ENCODE assay signal across 7 cellular contexts in the genomic region with DNA sequence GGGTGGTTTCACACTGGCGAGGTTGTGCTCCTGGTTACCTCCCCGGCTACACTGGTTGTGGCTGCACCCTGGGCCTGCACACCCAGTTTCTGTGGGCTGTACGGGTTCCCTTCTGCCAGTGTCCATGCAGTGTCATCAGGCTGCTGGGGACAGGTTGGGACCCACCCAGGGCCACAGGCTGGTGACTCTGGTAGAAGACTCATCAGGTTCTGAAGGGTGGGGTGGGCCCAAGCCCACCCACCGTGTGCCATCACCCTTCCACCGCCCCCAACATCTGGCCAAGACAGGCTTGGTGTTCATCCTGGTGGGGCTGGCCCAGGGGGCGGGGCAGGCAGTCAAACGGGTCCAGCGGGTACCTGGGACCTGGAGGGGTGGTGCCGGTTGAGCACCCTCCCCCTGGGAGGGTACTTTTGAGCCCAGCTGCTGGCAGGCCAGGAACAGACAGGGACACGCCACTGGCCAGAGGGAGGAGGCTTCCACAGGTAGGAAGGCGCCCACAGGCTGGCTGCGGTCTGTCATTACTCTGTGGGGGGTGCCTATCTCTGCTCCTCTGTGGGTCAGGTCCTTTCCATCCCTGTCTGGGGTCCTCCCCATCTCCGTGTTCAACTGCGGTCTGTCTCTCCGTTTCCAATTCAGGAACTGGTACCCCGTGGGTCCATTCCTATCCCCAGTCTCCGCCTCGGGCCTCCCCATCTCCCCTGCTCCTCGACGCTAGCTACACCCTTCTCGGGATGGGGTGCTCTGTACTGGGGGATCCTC. TPM values are rescaled to one million over a fixed set of nuclear protein-coding genes. Genes with fewer than 3 reads are reported as not detected.
DNase-seq lines count a peak whose midpoint lies in the region; ATAC-seq and TF ChIP-seq lines count a peak whose summit lies in the region.

A gene (plus strand): TSS at position 437 of the 759 bp plus-strand sequence. CDS start 434 bp downstream, outside the sequence.

- H3K36me3 ChIP-seq in endodermal cell (ENCODE audit: control insufficient read depth, insufficient read depth, low read length) (peaks cover 46% of the 10 kb centered on the region), osteoblast (ENCODE audit: insufficient read depth, low read length) (peaks cover 41% of the 10 kb centered on the region)

- no peak within 1 kb of the TSS for H3K27ac Mint-ChIP-seq in endodermal cell

- H3K9me3 Mint-ChIP-seq in endodermal cell: no peaks in the 10 kb centered on the region

- H3K36me3 Mint-ChIP-seq in endodermal cell (ENCODE audit: low read depth): peaks cover 36% of the 10 kb centered on the region

- no peak within 1 kb of the TSS for H3K9ac ChIP-seq in endodermal cell (ENCODE audit: extremely low read depth, low read length, poor library complexity, severe bottlenecking)

- no peak for TF ChIP-seq RAD21 in Ishikawa (IDR thresholded peaks at IDR 0.05; ENCODE audit: low read depth)

- no peak for TF ChIP-seq EP300 in Ishikawa (IDR thresholded peaks at IDR 0.05; ENCODE audit: borderline replicate concordance)

- no peak within 1 kb of the TSS for H3K4me2 ChIP-seq in osteoblast (ENCODE audit: insufficient read depth, low read length)

- TF ChIP-seq POLR2A in GM18505 (IDR thresholded peaks at IDR 0.05; ENCODE audit: borderline replicate concordance, extremely low read depth, insufficient read depth, insufficient read length): peak; percentile 58

- DNase-seq in endodermal cell: peak; percentile 87
- DNase-seq in osteoblast (ENCODE audit: insufficient read length, low spot score, missing footprints): peak; percentile 84
- DNase-seq in germinal center (ENCODE audit: low spot score): no peak
- DNase-seq in NCI-H1694 (lab: John Stamatoyannopoulos, UW): no peak
- no peak for DNase-seq in NCI-H187 (lab: John Stamatoyannopoulos, UW)

- H3K4me3 ChIP-seq in endodermal cell (ENCODE audit: low read length) (no peak within 1 kb of the TSS), osteoblast (ENCODE audit: insufficient read depth, low read length) (peak within 1 kb of the TSS; percentile 28)

- peaks cover 52% of the 10 kb centered on the region for H3K27me3 Mint-ChIP-seq in endodermal cell (ENCODE audit: insufficient read depth)

- H3K9me3 ChIP-seq in endodermal cell (ENCODE audit: control insufficient read depth, low read length): no peaks in the 10 kb centered on the region
- H3K9me3 ChIP-seq in osteoblast (ENCODE audit: low read depth, low read length): no peaks in the 10 kb centered on the region

- 70% methylated on average over 18 to 21 of the region's 21 CpGs for WGBS in endodermal cell (ENCODE audit: insufficient coverage in 1 of 2, insufficient read length in 1 of 2), 2 experiments

- H3K4me1 ChIP-seq in endodermal cell (ENCODE audit: control insufficient read depth, insufficient read depth, low read length) (peaks cover 6% of the 10 kb centered on the region), osteoblast (ENCODE audit: insufficient read depth, low read length) (peaks cover 2% of the 10 kb centered on the region)

- H2AFZ ChIP-seq in osteoblast (ENCODE audit: low read length): no peak within 1 kb of the TSS

- peaks cover 8% of the 10 kb centered on the region for H3K4me1 Mint-ChIP-seq in endodermal cell

- H3K4me3 Mint-ChIP-seq in endodermal cell: peak within 1 kb of the TSS; percentile 40

- no peak for ATAC-seq in GM18505 (IDR thresholded peaks at IDR 0.05; ENCODE audit: unreplicated experiment)

- H4K20me1 ChIP-seq in osteoblast (ENCODE audit: insufficient read depth, low read length): peaks cover 39% of the 10 kb centered on the region

- H3K79me2 ChIP-seq in osteoblast (ENCODE audit: insufficient read depth, low read length): peaks cover 7% of the 10 kb centered on the region

- H3K27me3 ChIP-seq in endodermal cell (ENCODE audit: control insufficient read depth, insufficient read depth, low read length, poor library complexity, severe bottlenecking): no peaks in the 10 kb centered on the region
- peaks cover 9% of the 10 kb centered on the region for H3K27me3 ChIP-seq in osteoblast (ENCODE audit: insufficient read depth, low read length)

- TF ChIP-seq CTCF in endodermal cell (conservative IDR thresholded peaks at IDR 0.05) (no peak), osteoblast (IDR thresholded peaks at IDR 0.05; ENCODE audit: extremely low read depth, low read depth, low read length) (no peak)

- H3K27ac ChIP-seq in endodermal cell (ENCODE audit: low read depth, low read length) (no peak within 1 kb of the TSS), osteoblast (ENCODE audit: low read depth, low read length) (no peak within 1 kb of the TSS)

TF ChIP-seq in Ishikawa, 13 proteins besides CTCF, POLR2A, EP300 and RAD21:
- no peak; the same call in 1 of the 2 replicates for TF ChIP-seq ZBTB7A (IDR thresholded peaks at IDR 0.05; ENCODE audit: low read depth)
- no peak for TF ChIP-seq YY1 (IDR thresholded peaks at IDR 0.05; ENCODE audit: low read depth)
- no peak for TF ChIP-seq TCF12 (IDR thresholded peaks at IDR 0.05; ENCODE audit: low read depth)
- no peak for TF ChIP-seq CREB1 (IDR thresholded peaks at IDR 0.05; ENCODE audit: low read depth)
- no peak for TF ChIP-seq CEBPB (IDR thresholded peaks at IDR 0.05)
- TF ChIP-seq, protein P1, sequence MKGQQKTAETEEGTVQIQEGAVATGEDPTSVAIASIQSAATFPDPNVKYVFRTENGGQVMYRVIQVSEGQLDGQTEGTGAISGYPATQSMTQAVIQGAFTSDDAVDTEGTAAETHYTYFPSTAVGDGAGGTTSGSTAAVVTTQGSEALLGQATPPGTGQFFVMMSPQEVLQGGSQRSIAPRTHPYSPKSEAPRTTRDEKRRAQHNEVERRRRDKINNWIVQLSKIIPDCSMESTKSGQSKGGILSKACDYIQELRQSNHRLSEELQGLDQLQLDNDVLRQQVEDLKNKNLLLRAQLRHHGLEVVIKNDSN (IDR thresholded peaks at IDR 0.05): no peak
- TF ChIP-seq FOXM1 (IDR thresholded peaks at IDR 0.05; ENCODE audit: borderline replicate concordance, low read depth): no peak
- no peak for TF ChIP-seq TEAD4 (IDR thresholded peaks at IDR 0.05)
- no peak for TF ChIP-seq EGR1 (IDR thresholded peaks at IDR 0.05)
- TF ChIP-seq, protein P2, sequence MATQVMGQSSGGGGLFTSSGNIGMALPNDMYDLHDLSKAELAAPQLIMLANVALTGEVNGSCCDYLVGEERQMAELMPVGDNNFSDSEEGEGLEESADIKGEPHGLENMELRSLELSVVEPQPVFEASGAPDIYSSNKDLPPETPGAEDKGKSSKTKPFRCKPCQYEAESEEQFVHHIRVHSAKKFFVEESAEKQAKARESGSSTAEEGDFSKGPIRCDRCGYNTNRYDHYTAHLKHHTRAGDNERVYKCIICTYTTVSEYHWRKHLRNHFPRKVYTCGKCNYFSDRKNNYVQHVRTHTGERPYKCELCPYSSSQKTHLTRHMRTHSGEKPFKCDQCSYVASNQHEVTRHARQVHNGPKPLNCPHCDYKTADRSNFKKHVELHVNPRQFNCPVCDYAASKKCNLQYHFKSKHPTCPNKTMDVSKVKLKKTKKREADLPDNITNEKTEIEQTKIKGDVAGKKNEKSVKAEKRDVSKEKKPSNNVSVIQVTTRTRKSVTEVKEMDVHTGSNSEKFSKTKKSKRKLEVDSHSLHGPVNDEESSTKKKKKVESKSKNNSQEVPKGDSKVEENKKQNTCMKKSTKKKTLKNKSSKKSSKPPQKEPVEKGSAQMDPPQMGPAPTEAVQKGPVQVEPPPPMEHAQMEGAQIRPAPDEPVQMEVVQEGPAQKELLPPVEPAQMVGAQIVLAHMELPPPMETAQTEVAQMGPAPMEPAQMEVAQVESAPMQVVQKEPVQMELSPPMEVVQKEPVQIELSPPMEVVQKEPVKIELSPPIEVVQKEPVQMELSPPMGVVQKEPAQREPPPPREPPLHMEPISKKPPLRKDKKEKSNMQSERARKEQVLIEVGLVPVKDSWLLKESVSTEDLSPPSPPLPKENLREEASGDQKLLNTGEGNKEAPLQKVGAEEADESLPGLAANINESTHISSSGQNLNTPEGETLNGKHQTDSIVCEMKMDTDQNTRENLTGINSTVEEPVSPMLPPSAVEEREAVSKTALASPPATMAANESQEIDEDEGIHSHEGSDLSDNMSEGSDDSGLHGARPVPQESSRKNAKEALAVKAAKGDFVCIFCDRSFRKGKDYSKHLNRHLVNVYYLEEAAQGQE (IDR thresholded peaks at IDR 0.05; ENCODE audit: low read depth): no peak
- TF ChIP-seq TAF1 (IDR thresholded peaks at IDR 0.05; ENCODE audit: low read depth): peak; percentile 18; the same call in 1 of the 2 replicates
- TF ChIP-seq, protein P3, sequence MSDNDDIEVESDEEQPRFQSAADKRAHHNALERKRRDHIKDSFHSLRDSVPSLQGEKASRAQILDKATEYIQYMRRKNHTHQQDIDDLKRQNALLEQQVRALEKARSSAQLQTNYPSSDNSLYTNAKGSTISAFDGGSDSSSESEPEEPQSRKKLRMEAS (IDR thresholded peaks at IDR 0.05): 0 out of 2 replicates have a peak, but pooled peaks have one; percentile 12
- TF ChIP-seq NFIC (IDR thresholded peaks at IDR 0.05): no peak; the same call in 1 of the 2 replicates
TF ChIP-seq in Ishikawa: peak in this region for 2.

RNA-seq across cellular contexts. Expression of the gene that starts here (rescaled TPM):
- total RNA-seq in endodermal cell (under 1 TPM; 0.82 to 0.92 TPM), osteoblast (not detected in 2 replicates)
- polyA plus RNA-seq in endodermal cell (2013, experiment 1 of 2): not detected
- polyA plus RNA-seq in endodermal cell (2013, experiment 2 of 2): not detected

Comparison
In these comparisons a context has a peak if more than half of its experiments do, and no peak if none do; other contexts are left out.
1. Peak in DNase-seq in endodermal cell; RNA of the gene not detected or under 1 TPM.
2. Peak in DNase-seq and H3K4me3 ChIP-seq in osteoblast; RNA of the gene not detected or under 1 TPM.